16 cellular contexts compared by ENCODE assay signal in the genomic region with DNA sequence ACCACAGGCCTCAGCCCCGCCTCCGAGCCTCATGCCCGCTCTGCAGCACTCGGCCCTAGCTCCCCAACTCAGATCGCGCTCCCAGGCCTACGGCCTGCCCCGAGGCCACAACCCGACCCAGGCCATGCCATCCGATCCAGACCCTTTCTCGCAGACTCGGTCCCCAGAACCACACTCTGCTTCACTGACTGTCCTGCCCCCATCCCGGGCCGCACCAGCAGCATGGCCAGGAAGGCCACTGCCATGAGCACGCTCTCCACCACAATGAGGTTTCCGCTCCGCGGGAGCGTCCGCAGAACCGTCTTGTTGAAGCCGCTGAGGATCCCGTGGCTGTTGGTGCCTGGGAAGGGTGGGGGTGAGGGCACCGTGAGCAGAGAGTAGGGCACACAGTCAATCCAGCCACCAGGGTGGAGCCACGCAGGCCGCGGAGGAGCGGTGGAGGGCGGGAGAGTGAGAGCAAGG. TPM values are rescaled to one million over a fixed set of nuclear protein-coding genes. Genes with fewer than 3 reads are reported as not detected.
DNase-seq lines count a peak whose midpoint lies in the region; ATAC-seq and TF ChIP-seq lines count a peak whose summit lies in the region.
"Had no signal": no experiment of that assay in that cellular context is flagged by ENCODE, and none has a peak within 500 bp of the region (broad histone marks: within the 10 kb centered on the region; RNA-seq: fewer than 3 reads in every experiment).

No MANE protein-coding gene starts in this region.

- H3K27me3 ChIP-seq in GM23248 (replicated peaks; ENCODE audit: insufficient read depth) (no peaks in the 10 kb centered on the region), psoas muscle (ENCODE audit: insufficient read depth in 3 of 3, low read length in 2 of 3) (no peaks in the 10 kb centered on the region)
- H3K27me3 ChIP-seq: body of pancreas, pancreas, tibial nerve had no signal

- TF ChIP-seq CTCF in endothelial cell (IDR thresholded peaks at IDR 0.05; ENCODE audit: unreplicated experiment) = no peak
- TF ChIP-seq CTCF in psoas muscle (IDR thresholded peaks at IDR 0.05) = no peak

- peak overlapping the region; percentile 29; the same call in 1 of the 2 replicates for H2AFZ ChIP-seq in GM23248

- no peaks in the 10 kb centered on the region for H3K9me2 ChIP-seq in GM23248 (ENCODE audit: insufficient read depth)

- no peak overlapping the region for H3K27ac ChIP-seq in GM23248
- no peak overlapping the region for H3K27ac ChIP-seq in psoas muscle
- H3K27ac ChIP-seq: body of pancreas, C4-2B, pancreas had no signal

- H3K4me1 Mint-ChIP-seq in endothelial cell (ENCODE audit: unreplicated experiment) = peaks cover under 1% of the 10 kb centered on the region

- peak overlapping the region; percentile 64 for H3K4me3 Mint-ChIP-seq in endothelial cell (ENCODE audit: unreplicated experiment)

- H3K9me3 ChIP-seq in GM23248 (ENCODE audit: low read depth) (no peaks in the 10 kb centered on the region), psoas muscle (no peaks in the 10 kb centered on the region)
- H3K9me3 ChIP-seq: body of pancreas, HAP-1, pancreas, tibial nerve had no signal

- no peak overlapping the region for H3K27ac Mint-ChIP-seq in endothelial cell (ENCODE audit: unreplicated experiment)

- 91 to 93% methylated on average over 15 to 29 of the region's 29 CpGs for WGBS in GM23248 (ENCODE audit: low coverage in 1 of 2, low lambda C conversion rate in 2 of 2, missing lambda C conversion rate in 2 of 2), 2 experiments
- 93 to 94% (median 93%) methylated on average over 29 of the region's 29 CpGs for WGBS in psoas muscle, 3 donors

- no peaks in the 10 kb centered on the region for H3K9me3 Mint-ChIP-seq in endothelial cell (ENCODE audit: unreplicated experiment)

- intact Hi-C loops in psoas muscle (cut with DNase I) = no loop called here

- peak in 3 of 4 donors; percentile 8 to 19 (median 13) for ATAC-seq in psoas muscle
- no peak for ATAC-seq in HG03439 (IDR thresholded peaks at IDR 0.05; ENCODE audit: unreplicated experiment)

- no peak overlapping the region for H3K9ac ChIP-seq in GM23248

- in situ Hi-C loops in GM23248 (cut with MboI) = no loop called here

- peaks cover 13% of the 10 kb centered on the region for H3K27me3 Mint-ChIP-seq in endothelial cell (ENCODE audit: unreplicated experiment)

- H3K36me3 Mint-ChIP-seq in endothelial cell (ENCODE audit: low read depth, unreplicated experiment) = peaks cover 4% of the 10 kb centered on the region

- H3K4me3 ChIP-seq in GM23248 = no peak overlapping the region
- H3K4me3 ChIP-seq in psoas muscle = no peak overlapping the region
- H3K4me3 ChIP-seq: body of pancreas had no signal

- DNase-seq in GM23248 (no peak), MV-4-11 (lab: John Stamatoyannopoulos, UW) (peak; percentile 77), endothelial cell (ENCODE audit: low spot score) (no peak), psoas muscle (peak in 1 of 2 donors; percentile 50), DMS79 treated with DMSO at 0.1 percent for 48 hours (lab: John Stamatoyannopoulos, UW) (no peak), SHP77 (lab: John Stamatoyannopoulos, UW) (no peak)
- DNase-seq: activated gamma-delta T cell, DMS79, NCI-H1694, T-helper 9 cell had no signal

- H3K36me3 ChIP-seq in GM23248 (ENCODE audit: low read depth) (no peaks in the 10 kb centered on the region), psoas muscle (ENCODE audit: insufficient read depth in 1 of 2, low read depth in 1 of 2) (no peaks in the 10 kb centered on the region)
- H3K36me3 ChIP-seq: pancreas had no signal

- no peak overlapping the region for H3K4me2 ChIP-seq in GM23248 (ENCODE audit: unreplicated experiment)

- no peaks in the 10 kb centered on the region; the same call in 1 of the 2 replicates for H3F3A ChIP-seq in GM23248 (ENCODE audit: insufficient read depth)

- H3K79me2 ChIP-seq in GM23248 (ENCODE audit: insufficient read depth) = no peaks in the 10 kb centered on the region

- H3K4me1 ChIP-seq in GM23248 (ENCODE audit: insufficient read depth) = no peaks in the 10 kb centered on the region
- H3K4me1 ChIP-seq in psoas muscle = no peaks in the 10 kb centered on the region
- H3K4me1 ChIP-seq: HAP-1 had no signal

- no peaks in the 10 kb centered on the region for H4K20me1 ChIP-seq in GM23248 (ENCODE audit: insufficient read depth)

RNA-seq across cellular contexts. Expression of a gene that starts 6.4 kb away (rescaled TPM):
- total RNA-seq in GM23248 (2014; rRNA removed; shearing (Covaris generic)) = 37.7 and 41.1 TPM in 2 replicates
- 20.9 and 24.6 TPM in 2 replicates for polyA plus RNA-seq in GM23248 (2016; fragmentation: Nextera tagmentation; extraction: Ambion mirVana)
- total RNA-seq in endothelial cell (ENCODE audit: unreplicated experiment) = 13.1 TPM
- 1 to 10 TPM; 3.8 to 5.2 (median 4.8) TPM for total RNA-seq in psoas muscle
- polyA plus RNA-seq in psoas muscle = 1 to 10 TPM; 1.9 to 5.9 (median 4.0) TPM

RNA-seq across cellular contexts. Expression of a gene that starts 12.6 kb away (rescaled TPM):
- total RNA-seq in GM23248 (2014; rRNA removed; shearing (Covaris generic)) = 63.9 and 70.7 TPM in 2 replicates
- polyA plus RNA-seq in GM23248 (2016; fragmentation: Nextera tagmentation; extraction: Ambion mirVana) = 42.7 and 43.4 TPM in 2 replicates
- not detected for total RNA-seq in endothelial cell (ENCODE audit: unreplicated experiment)
- 1 to 10 TPM; 1.7 to 3.3 (median 2.2) TPM for total RNA-seq in psoas muscle
- polyA plus RNA-seq in psoas muscle = 1 to 10 TPM in 2 of 3 donors, under 1 TPM in 1; 0.83 to 1.8 (median 1.4) TPM

RNA-seq across cellular contexts. Expression of a gene that starts 33.0 kb away (rescaled TPM):
- total RNA-seq in GM23248 (2014; rRNA removed; shearing (Covaris generic)) = 114 and 117 TPM in 2 replicates
- polyA plus RNA-seq in GM23248 (2016; fragmentation: Nextera tagmentation; extraction: Ambion mirVana) = 219 and 230 TPM in 2 replicates
- total RNA-seq in endothelial cell (ENCODE audit: unreplicated experiment) = 144 TPM
- total RNA-seq in psoas muscle = 100 to 1,000 TPM; 204 to 328 (median 241) TPM
- polyA plus RNA-seq in psoas muscle = 100 to 1,000 TPM; 193 to 390 (median 328) TPM

RNA-seq across cellular contexts. Expression of a gene that starts 41.3 kb away (rescaled TPM):
- total RNA-seq in GM23248 (2014; rRNA removed; shearing (Covaris generic)) = 118 and 146 TPM in 2 replicates
- polyA plus RNA-seq in GM23248 (2016; fragmentation: Nextera tagmentation; extraction: Ambion mirVana) (65.8 and 75.9 TPM in 2 replicates), psoas muscle (10 to 100 TPM; 10.9 to 20.1 (median 11.8) TPM)
- total RNA-seq in endothelial cell (ENCODE audit: unreplicated experiment) (294 TPM), psoas muscle (10 to 100 TPM; 11.4 to 14.6 (median 12.7) TPM)

Comparison
In these comparisons a context has a peak if more than half of its experiments do, and no peak if none do; other contexts are left out.
1. RNA of a gene that starts 12.6 kb away (total RNA-seq): 63.9 to 70.7 TPM in GM23248; 1.7 to 3.3 TPM in psoas muscle and not detected in endothelial cell (single experiment); every median in the first group is over 10 times any median in the second.